ENCODE assay signal across 1 cellular context in the genomic region with DNA sequence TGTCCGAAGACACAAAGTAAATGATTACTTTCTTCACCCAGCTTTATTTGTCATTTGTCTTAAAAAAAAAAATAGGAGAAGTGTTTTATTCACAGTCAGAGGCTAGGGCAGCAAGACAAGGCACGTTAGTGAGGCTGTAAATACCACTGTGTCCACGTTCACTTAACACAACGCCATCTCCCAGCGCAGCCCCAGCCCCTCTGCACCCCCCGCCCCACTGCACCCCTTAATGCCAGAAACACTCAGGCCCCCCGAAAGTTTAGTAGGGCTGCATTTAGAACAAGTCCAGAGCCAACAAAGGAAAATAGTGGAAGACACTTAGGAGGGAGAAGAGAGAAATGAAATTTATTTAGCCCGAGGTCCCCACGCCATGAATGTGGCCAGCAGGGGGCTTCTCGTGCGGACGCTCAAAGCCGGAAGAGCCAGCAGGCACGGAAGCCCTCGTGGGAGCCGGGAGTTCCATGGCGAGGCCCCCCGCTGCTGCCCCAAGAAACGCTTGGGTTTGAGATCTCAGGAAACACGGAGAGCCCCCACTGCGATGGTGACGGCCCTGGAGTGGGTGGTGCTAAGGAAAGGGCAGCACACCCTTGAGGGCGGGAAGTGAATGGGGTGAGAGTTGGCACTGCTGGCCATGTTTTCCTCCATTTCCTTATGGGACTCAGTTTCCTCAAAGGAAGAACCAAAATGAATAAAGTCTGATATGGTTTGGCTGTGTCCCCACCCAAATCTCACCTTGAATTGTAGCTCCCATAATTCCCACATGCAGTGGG.
TF ChIP-seq lines count a peak whose summit lies in the region.

No MANE protein-coding gene starts in this region.

TF ChIP-seq in K562, 482 proteins besides CTCF, POLR2A, EP300 and RAD21 (continued from another document and continues in another):
- TF ChIP-seq, protein P1, sequence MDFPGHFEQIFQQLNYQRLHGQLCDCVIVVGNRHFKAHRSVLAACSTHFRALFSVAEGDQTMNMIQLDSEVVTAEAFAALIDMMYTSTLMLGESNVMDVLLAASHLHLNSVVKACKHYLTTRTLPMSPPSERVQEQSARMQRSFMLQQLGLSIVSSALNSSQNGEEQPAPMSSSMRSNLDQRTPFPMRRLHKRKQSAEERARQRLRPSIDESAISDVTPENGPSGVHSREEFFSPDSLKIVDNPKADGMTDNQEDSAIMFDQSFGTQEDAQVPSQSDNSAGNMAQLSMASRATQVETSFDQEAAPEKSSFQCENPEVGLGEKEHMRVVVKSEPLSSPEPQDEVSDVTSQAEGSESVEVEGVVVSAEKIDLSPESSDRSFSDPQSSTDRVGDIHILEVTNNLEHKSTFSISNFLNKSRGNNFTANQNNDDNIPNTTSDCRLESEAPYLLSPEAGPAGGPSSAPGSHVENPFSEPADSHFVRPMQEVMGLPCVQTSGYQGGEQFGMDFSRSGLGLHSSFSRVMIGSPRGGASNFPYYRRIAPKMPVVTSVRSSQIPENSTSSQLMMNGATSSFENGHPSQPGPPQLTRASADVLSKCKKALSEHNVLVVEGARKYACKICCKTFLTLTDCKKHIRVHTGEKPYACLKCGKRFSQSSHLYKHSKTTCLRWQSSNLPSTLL (IDR thresholded peaks at IDR 0.05) = no peak
- TF ChIP-seq, protein P2, sequence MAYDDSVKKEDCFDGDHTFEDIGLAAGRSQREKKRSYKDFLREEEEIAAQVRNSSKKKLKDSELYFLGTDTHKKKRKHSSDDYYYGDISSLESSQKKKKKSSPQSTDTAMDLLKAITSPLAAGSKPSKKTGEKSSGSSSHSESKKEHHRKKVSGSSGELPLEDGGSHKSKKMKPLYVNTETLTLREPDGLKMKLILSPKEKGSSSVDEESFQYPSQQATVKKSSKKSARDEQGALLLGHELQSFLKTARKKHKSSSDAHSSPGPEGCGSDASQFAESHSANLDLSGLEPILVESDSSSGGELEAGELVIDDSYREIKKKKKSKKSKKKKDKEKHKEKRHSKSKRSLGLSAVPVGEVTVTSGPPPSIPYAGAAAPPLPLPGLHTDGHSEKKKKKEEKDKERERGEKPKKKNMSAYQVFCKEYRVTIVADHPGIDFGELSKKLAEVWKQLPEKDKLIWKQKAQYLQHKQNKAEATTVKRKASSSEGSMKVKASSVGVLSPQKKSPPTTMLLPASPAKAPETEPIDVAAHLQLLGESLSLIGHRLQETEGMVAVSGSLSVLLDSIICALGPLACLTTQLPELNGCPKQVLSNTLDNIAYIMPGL (CRISPR knock-in tag; IDR thresholded peaks at IDR 0.05) = no peak
- TF ChIP-seq PHF20 (IDR thresholded peaks at IDR 0.05; ENCODE audit: partially characterized antibody) = peak; percentile 44
- TF ChIP-seq ZNF175 (CRISPR knock-in tag; IDR thresholded peaks at IDR 0.05; ENCODE audit: low read depth) = peak; percentile 89
- TF ChIP-seq, protein P3, sequence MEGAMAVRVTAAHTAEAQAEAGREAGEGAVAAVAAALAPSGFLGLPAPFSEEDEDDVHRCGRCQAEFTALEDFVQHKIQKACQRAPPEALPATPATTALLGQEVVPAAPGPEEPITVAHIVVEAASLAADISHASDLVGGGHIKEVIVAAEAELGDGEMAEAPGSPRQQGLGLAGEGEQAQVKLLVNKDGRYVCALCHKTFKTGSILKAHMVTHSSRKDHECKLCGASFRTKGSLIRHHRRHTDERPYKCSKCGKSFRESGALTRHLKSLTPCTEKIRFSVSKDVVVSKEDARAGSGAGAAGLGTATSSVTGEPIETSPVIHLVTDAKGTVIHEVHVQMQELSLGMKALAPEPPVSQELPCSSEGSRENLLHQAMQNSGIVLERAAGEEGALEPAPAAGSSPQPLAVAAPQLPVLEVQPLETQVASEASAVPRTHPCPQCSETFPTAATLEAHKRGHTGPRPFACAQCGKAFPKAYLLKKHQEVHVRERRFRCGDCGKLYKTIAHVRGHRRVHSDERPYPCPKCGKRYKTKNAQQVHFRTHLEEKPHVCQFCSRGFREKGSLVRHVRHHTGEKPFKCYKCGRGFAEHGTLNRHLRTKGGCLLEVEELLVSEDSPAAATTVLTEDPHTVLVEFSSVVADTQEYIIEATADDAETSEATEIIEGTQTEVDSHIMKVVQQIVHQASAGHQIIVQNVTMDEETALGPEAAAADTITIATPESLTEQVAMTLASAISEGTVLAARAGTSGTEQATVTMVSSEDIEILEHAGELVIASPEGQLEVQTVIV (CRISPR knock-in tag; IDR thresholded peaks at IDR 0.05; ENCODE audit: borderline replicate concordance) = 0 out of 2 replicates have a peak, but pooled peaks have one; percentile 53
- TF ChIP-seq STAT5A (IDR thresholded peaks at IDR 0.05; ENCODE audit: borderline replicate concordance, low read length) = no peak
- TF ChIP-seq, protein P4, sequence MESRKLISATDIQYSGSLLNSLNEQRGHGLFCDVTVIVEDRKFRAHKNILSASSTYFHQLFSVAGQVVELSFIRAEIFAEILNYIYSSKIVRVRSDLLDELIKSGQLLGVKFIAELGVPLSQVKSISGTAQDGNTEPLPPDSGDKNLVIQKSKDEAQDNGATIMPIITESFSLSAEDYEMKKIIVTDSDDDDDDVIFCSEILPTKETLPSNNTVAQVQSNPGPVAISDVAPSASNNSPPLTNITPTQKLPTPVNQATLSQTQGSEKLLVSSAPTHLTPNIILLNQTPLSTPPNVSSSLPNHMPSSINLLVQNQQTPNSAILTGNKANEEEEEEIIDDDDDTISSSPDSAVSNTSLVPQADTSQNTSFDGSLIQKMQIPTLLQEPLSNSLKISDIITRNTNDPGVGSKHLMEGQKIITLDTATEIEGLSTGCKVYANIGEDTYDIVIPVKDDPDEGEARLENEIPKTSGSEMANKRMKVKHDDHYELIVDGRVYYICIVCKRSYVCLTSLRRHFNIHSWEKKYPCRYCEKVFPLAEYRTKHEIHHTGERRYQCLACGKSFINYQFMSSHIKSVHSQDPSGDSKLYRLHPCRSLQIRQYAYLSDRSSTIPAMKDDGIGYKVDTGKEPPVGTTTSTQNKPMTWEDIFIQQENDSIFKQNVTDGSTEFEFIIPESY (CRISPR knock-in tag; IDR thresholded peaks at IDR 0.05) = no peak
- TF ChIP-seq, protein P5, sequence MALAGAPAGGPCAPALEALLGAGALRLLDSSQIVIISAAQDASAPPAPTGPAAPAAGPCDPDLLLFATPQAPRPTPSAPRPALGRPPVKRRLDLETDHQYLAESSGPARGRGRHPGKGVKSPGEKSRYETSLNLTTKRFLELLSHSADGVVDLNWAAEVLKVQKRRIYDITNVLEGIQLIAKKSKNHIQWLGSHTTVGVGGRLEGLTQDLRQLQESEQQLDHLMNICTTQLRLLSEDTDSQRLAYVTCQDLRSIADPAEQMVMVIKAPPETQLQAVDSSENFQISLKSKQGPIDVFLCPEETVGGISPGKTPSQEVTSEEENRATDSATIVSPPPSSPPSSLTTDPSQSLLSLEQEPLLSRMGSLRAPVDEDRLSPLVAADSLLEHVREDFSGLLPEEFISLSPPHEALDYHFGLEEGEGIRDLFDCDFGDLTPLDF (CRISPR knock-in tag; IDR thresholded peaks at IDR 0.05) = peak; percentile 67; the same call in 1 of the 2 replicates
- TF ChIP-seq, protein P6, sequence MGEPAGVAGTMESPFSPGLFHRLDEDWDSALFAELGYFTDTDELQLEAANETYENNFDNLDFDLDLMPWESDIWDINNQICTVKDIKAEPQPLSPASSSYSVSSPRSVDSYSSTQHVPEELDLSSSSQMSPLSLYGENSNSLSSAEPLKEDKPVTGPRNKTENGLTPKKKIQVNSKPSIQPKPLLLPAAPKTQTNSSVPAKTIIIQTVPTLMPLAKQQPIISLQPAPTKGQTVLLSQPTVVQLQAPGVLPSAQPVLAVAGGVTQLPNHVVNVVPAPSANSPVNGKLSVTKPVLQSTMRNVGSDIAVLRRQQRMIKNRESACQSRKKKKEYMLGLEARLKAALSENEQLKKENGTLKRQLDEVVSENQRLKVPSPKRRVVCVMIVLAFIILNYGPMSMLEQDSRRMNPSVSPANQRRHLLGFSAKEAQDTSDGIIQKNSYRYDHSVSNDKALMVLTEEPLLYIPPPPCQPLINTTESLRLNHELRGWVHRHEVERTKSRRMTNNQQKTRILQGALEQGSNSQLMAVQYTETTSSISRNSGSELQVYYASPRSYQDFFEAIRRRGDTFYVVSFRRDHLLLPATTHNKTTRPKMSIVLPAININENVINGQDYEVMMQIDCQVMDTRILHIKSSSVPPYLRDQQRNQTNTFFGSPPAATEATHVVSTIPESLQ (CRISPR knock-in tag; IDR thresholded peaks at IDR 0.05) = no peak
- peak; percentile 62; the same call in 1 of the 2 replicates for TF ChIP-seq RNF2 (IDR thresholded peaks at IDR 0.05)
- TF ChIP-seq, protein P7, sequence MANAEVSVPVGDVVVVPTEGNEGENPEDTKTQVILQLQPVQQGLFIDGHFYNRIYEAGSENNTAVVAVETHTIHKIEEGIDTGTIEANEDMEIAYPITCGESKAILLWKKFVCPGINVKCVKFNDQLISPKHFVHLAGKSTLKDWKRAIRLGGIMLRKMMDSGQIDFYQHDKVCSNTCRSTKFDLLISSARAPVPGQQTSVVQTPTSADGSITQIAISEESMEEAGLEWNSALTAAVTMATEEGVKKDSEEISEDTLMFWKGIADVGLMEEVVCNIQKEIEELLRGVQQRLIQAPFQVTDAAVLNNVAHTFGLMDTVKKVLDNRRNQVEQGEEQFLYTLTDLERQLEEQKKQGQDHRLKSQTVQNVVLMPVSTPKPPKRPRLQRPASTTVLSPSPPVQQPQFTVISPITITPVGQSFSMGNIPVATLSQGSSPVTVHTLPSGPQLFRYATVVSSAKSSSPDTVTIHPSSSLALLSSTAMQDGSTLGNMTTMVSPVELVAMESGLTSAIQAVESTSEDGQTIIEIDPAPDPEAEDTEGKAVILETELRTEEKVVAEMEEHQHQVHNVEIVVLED (CRISPR knock-in tag; IDR thresholded peaks at IDR 0.05) = 0 out of 2 replicates have a peak, but pooled peaks have one; percentile 16
- peak; percentile 46; the same call in 1 of the 2 replicates for TF ChIP-seq SMC3 (conservative IDR thresholded peaks at IDR 0.05; ENCODE audit: insufficient read depth, low read depth, low read length)
- no peak for TF ChIP-seq ZC3H11A (IDR thresholded peaks at IDR 0.05; ENCODE audit: low read depth, low read length)
- peak; percentile 92 for TF ChIP-seq ELF1 (tag; IDR thresholded peaks at IDR 0.05)
- no peak for TF ChIP-seq PURB (CRISPR knock-in tag; IDR thresholded peaks at IDR 0.05; ENCODE audit: low read depth)
- TF ChIP-seq KDM5B (IDR thresholded peaks at IDR 0.05; ENCODE audit: insufficient replicate concordance, low read depth, low read length) = no peak
- TF ChIP-seq, protein P8, sequence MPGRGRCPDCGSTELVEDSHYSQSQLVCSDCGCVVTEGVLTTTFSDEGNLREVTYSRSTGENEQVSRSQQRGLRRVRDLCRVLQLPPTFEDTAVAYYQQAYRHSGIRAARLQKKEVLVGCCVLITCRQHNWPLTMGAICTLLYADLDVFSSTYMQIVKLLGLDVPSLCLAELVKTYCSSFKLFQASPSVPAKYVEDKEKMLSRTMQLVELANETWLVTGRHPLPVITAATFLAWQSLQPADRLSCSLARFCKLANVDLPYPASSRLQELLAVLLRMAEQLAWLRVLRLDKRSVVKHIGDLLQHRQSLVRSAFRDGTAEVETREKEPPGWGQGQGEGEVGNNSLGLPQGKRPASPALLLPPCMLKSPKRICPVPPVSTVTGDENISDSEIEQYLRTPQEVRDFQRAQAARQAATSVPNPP (IDR thresholded peaks at IDR 0.05; ENCODE audit: borderline replicate concordance, insufficient read depth, insufficient read length) = no peak
- TF ChIP-seq BCOR (IDR thresholded peaks at IDR 0.05) = no peak
- TF ChIP-seq, protein P9, sequence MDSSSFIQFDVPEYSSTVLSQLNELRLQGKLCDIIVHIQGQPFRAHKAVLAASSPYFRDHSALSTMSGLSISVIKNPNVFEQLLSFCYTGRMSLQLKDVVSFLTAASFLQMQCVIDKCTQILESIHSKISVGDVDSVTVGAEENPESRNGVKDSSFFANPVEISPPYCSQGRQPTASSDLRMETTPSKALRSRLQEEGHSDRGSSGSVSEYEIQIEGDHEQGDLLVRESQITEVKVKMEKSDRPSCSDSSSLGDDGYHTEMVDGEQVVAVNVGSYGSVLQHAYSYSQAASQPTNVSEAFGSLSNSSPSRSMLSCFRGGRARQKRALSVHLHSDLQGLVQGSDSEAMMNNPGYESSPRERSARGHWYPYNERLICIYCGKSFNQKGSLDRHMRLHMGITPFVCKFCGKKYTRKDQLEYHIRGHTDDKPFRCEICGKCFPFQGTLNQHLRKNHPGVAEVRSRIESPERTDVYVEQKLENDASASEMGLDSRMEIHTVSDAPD (CRISPR knock-in tag; IDR thresholded peaks at IDR 0.05) = no peak
- TF ChIP-seq SMARCE1 (IDR thresholded peaks at IDR 0.05) = no peak
- no peak for TF ChIP-seq EGR1 (conservative IDR thresholded peaks at IDR 0.05)
- TF ChIP-seq, protein P10, sequence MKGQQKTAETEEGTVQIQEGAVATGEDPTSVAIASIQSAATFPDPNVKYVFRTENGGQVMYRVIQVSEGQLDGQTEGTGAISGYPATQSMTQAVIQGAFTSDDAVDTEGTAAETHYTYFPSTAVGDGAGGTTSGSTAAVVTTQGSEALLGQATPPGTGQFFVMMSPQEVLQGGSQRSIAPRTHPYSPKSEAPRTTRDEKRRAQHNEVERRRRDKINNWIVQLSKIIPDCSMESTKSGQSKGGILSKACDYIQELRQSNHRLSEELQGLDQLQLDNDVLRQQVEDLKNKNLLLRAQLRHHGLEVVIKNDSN (CRISPR knock-in tag; IDR thresholded peaks at IDR 0.05) = no peak
- no peak for TF ChIP-seq XRCC3 (IDR thresholded peaks at IDR 0.05)
- TF ChIP-seq, protein P11, sequence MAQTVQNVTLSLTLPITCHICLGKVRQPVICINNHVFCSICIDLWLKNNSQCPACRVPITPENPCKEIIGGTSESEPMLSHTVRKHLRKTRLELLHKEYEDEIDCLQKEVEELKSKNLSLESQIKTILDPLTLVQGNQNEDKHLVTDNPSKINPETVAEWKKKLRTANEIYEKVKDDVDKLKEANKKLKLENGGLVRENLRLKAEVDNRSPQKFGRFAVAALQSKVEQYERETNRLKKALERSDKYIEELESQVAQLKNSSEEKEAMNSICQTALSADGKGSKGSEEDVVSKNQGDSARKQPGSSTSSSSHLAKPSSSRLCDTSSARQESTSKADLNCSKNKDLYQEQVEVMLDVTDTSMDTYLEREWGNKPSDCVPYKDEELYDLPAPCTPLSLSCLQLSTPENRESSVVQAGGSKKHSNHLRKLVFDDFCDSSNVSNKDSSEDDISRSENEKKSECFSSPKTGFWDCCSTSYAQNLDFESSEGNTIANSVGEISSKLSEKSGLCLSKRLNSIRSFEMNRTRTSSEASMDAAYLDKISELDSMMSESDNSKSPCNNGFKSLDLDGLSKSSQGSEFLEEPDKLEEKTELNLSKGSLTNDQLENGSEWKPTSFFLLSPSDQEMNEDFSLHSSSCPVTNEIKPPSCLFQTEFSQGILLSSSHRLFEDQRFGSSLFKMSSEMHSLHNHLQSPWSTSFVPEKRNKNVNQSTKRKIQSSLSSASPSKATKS (CRISPR knock-in tag; IDR thresholded peaks at IDR 0.05) = no peak
- TF ChIP-seq CREM (IDR thresholded peaks at IDR 0.05; ENCODE audit: low read depth) = no peak
- no peak for TF ChIP-seq HNRNPL (IDR thresholded peaks at IDR 0.05; ENCODE audit: low read depth, low read length)
- TF ChIP-seq MAFG (tag; conservative IDR thresholded peaks at IDR 0.05) = no peak
- TF ChIP-seq POLR2AphosphoS2 (IDR thresholded peaks at IDR 0.05; ENCODE audit: low read length) = no peak
- TF ChIP-seq DPF2 (IDR thresholded peaks at IDR 0.05) = no peak
